ENCODE assay signal across 18 cellular contexts in genomic region chr9:75448281-75448680, GRCh38.
DNase-seq lines count a peak whose midpoint lies in the region; ATAC-seq, FAIRE-seq and TF ChIP-seq lines count a peak whose summit lies in the region.
"Had no signal": no experiment of that assay in that cellular context is flagged by ENCODE, and none has a peak within 500 bp of the region (broad histone marks: within the 10 kb centered on the region; RNA-seq: fewer than 3 reads in every experiment).

No MANE protein-coding gene starts in this region.

- H3K27me3 ChIP-seq in right atrium auricular region (no peaks in the 10 kb centered on the region), pancreas (peaks cover 0 to 6% (median 0%) of the 10 kb centered on the region in 4 donors), ovary (no peaks in the 10 kb centered on the region)
- H3K27me3 ChIP-seq: BLaER1 treated with 17β-estradiol and CSF1 and Interleukin-3, amounts not matched to agents 10 nM and 100 nM; cardiac muscle cell; SJCRH30; suprapubic skin had no signal

- no peak overlapping the region for H3K4me3 ChIP-seq in right atrium auricular region
- no peak overlapping the region for H3K4me3 ChIP-seq in pancreas
- no peak overlapping the region for H3K4me3 ChIP-seq in ovary
- H3K4me3 ChIP-seq: BLaER1 treated with 17β-estradiol and CSF1 and Interleukin-3, amounts not matched to agents 10 nM and 100 nM; cardiac muscle cell; SJCRH30; suprapubic skin had no signal

- no peak for TF ChIP-seq POLR2A in ovary (IDR thresholded peaks at IDR 0.05)

- 42 to 45% methylated on average over 2 of the region's 2 CpGs for WGBS in pancreas, 2 donors
- WGBS in ovary, 3 donors: 18 to 28% (median 25%) methylated on average over 2 of the region's 2 CpGs

- TF ChIP-seq CTCF in right atrium auricular region (IDR thresholded peaks at IDR 0.05) (no peak), pancreas (IDR thresholded peaks at IDR 0.05) (no peak), ovary (IDR thresholded peaks at IDR 0.05) (no peak)

- H3K4me1 ChIP-seq in right atrium auricular region (peaks cover 0 to 30% of the 10 kb centered on the region in 2 donors), pancreas (no peaks in the 10 kb centered on the region), ovary (ENCODE audit: insufficient read depth) (peaks cover 11% of the 10 kb centered on the region)
- H3K4me1 ChIP-seq: SJCRH30 had no signal

- DNase-seq in Right ventricle myocardium inferior (ENCODE audit: missing footprints) (no peak), right atrium auricular region (ENCODE audit: low spot score) (no peak), left cardiac atrium (no peak), pancreas (no peak), ovary (no peak)
- DNase-seq in activated CD8-positive, alpha-beta memory T cell treated with anti-CD3 and anti-CD28 coated beads, Interleukin-2, amount 50 U/mL, for 48 hours: no peak
- DNase-seq in activated CD4-positive, CD25-positive, alpha-beta regulatory T cell (lab: John Stamatoyannopoulos, UW): no peak
- DNase-seq: 8988T; activated naive CD4-positive, alpha-beta T cell treated with anti-CD3 and anti-CD28 coated beads for 36 hours; effector memory CD8-positive, alpha-beta T cell; natural killer cell; NCI-H187 treated with DMSO at 0.1 percent for 48 hours; NCI-H446 treated with DMSO at 0.1 percent for 48 hours; SJCRH30 had no signal

- no peak for TF ChIP-seq EP300 in ovary (IDR thresholded peaks at IDR 0.05)

- no peak for FAIRE-seq in pancreas (lab: Jason Lieb, UNC)

- intact Hi-C loops in Right ventricle myocardium inferior (cut with DNase I) (no loop called here), left cardiac atrium (cut with DNase I) (loop anchor here in 1 of 2 donors (10.0 kb wide), 1 partner anchor 147 kb away; no protein-coding TSS in a partner anchor), pancreas (cut with DNase I) (no loop called here), ovary (cut with DNase I) (no loop called here)

- H3K9me3 ChIP-seq in right atrium auricular region (no peaks in the 10 kb centered on the region), pancreas (no peaks in the 10 kb centered on the region), ovary (no peaks in the 10 kb centered on the region)
- H3K9me3 ChIP-seq: SJCRH30, suprapubic skin had no signal

- H3K27ac ChIP-seq in right atrium auricular region: peak overlapping the region in 1 of 2 donors; percentile 49
- no peak overlapping the region for H3K27ac ChIP-seq in pancreas
- H3K27ac ChIP-seq in ovary: peak overlapping the region in 1 of 2 donors; percentile 46
- H3K27ac ChIP-seq: BLaER1 treated with 17β-estradiol and CSF1 and Interleukin-3, amounts not matched to agents 10 nM and 100 nM; cardiac muscle cell; SJCRH30 had no signal

- peak; percentile 77 for ATAC-seq in Right ventricle myocardium inferior
- ATAC-seq in left cardiac atrium: peak; percentile 54 to 83
- peak in 3 of 4 donors; percentile 18 to 57 (median 43) for ATAC-seq in pancreas
- ATAC-seq in HG02610 (IDR thresholded peaks at IDR 0.05; ENCODE audit: unreplicated experiment): no peak
- ATAC-seq: effector memory CD8-positive, alpha-beta T cell; natural killer cell had no signal

- H3K36me3 ChIP-seq in right atrium auricular region: no peaks in the 10 kb centered on the region
- H3K36me3 ChIP-seq in pancreas: no peaks in the 10 kb centered on the region
- no peaks in the 10 kb centered on the region for H3K36me3 ChIP-seq in ovary
- H3K36me3 ChIP-seq: BLaER1 treated with 17β-estradiol and CSF1 and Interleukin-3, amounts not matched to agents 10 nM and 100 nM; cardiac muscle cell; SJCRH30; suprapubic skin had no signal
